In the genomic region with DNA sequence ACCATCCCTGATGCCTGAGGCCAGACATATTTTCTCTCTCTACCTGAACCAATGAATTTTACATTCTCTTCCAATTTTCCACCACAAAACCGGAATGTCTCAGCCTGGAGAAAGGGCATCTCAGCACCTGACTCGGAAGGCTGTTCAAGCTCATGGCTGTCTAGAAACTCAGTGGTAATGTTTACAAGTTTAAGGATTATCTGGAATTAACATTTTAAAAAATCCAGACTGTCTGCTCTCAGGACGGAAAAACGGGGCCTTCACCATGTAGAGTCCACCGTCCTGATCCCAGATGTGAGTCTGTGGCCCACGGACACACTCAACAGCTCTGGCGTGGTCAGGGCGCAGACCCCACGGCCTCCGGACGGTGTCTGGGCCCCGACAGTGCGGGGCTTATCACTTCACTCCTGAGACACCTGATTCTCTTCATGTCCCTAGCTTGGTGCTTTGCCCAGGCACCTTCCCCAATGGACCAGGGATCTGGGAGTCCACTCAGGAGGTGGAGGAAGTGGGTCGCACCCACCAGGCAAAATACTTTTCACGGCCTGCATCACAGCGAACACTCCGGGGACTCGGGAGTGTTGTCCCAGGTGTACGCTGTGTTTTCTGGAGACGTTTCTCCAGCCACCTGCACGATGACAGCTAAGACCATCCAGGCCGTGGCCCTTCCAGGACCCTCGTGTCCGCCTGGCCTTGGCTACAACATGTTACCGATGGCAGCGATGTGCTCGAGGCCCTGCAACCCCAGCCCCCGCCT, we compare ENCODE assay signal across 1 cellular context.
TF ChIP-seq lines count a peak whose summit lies in the region.

No MANE protein-coding gene starts in this region.

TF ChIP-seq in IMR-90, 13 proteins besides CTCF, POLR2A, EP300 and RAD21:
- TF ChIP-seq, protein P1, sequence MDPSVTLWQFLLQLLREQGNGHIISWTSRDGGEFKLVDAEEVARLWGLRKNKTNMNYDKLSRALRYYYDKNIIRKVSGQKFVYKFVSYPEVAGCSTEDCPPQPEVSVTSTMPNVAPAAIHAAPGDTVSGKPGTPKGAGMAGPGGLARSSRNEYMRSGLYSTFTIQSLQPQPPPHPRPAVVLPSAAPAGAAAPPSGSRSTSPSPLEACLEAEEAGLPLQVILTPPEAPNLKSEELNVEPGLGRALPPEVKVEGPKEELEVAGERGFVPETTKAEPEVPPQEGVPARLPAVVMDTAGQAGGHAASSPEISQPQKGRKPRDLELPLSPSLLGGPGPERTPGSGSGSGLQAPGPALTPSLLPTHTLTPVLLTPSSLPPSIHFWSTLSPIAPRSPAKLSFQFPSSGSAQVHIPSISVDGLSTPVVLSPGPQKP (IDR thresholded peaks at IDR 0.05; ENCODE audit: borderline replicate concordance, low read depth, low read length), result no peak
- TF ChIP-seq CHD1 (IDR thresholded peaks at IDR 0.05; ENCODE audit: low read depth, low read length), result no peak
- TF ChIP-seq RFX5 (IDR thresholded peaks at IDR 0.05; ENCODE audit: low read depth, low read length), result no peak
- no peak for TF ChIP-seq FOS (IDR thresholded peaks at IDR 0.05; ENCODE audit: low read depth, low read length)
- no peak for TF ChIP-seq CEBPB (IDR thresholded peaks at IDR 0.05; ENCODE audit: low read depth, low read length)
- TF ChIP-seq, protein P2, sequence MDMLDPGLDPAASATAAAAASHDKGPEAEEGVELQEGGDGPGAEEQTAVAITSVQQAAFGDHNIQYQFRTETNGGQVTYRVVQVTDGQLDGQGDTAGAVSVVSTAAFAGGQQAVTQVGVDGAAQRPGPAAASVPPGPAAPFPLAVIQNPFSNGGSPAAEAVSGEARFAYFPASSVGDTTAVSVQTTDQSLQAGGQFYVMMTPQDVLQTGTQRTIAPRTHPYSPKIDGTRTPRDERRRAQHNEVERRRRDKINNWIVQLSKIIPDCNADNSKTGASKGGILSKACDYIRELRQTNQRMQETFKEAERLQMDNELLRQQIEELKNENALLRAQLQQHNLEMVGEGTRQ (IDR thresholded peaks at IDR 0.05; ENCODE audit: low read depth, low read length), result no peak
- TF ChIP-seq MXI1 (IDR thresholded peaks at IDR 0.05; ENCODE audit: borderline replicate concordance, low read depth, low read length), result no peak
- TF ChIP-seq MAFK (IDR thresholded peaks at IDR 0.05; ENCODE audit: low read depth, low read length), result no peak
- TF ChIP-seq NFE2L2 (IDR thresholded peaks at IDR 0.05; ENCODE audit: low read depth, low read length), result no peak
- no peak for TF ChIP-seq BHLHE40 (IDR thresholded peaks at IDR 0.05; ENCODE audit: low read depth, low read length)
